Comparison of ENCODE assay signal across 16 cellular contexts in the genomic region with DNA sequence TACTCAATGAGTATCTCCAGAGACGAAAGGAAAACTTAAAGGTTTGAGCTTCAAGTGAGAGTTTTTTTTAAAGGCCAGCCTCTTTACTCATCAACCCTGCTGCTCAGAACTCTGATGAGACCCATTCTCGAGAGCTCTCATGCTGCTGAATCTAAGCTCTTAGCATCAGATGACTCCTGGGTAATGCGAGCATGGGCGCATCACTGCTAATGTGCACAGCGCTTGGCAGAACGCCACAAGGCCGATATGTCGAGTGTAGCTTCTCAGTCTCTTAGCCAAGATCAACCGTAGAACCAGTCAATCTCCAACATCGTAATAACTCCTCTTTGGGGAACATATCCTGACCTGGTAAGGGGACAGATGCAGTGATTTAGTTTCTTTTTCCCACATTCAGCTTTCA. TPM values are rescaled to one million over a fixed set of nuclear protein-coding genes. Genes with fewer than 3 reads are reported as not detected.
DNase-seq lines count a peak whose midpoint lies in the region; ATAC-seq and TF ChIP-seq lines count a peak whose summit lies in the region.
"Had no signal": no experiment of that assay in that cellular context is flagged by ENCODE, and none has a peak within 500 bp of the region (broad histone marks: within the 10 kb centered on the region; RNA-seq: fewer than 3 reads in every experiment).

No MANE protein-coding gene starts in this region.

- H2BK15ac ChIP-seq in IMR-90 (ENCODE audit: low read depth, low read length): no peak overlapping the region

- no peak overlapping the region for H4K91ac ChIP-seq in IMR-90 (ENCODE audit: insufficient read depth, low read depth, low read length)

- ATAC-seq in IMR-90 (ENCODE audit: low read depth) (no peak), GM21528 (IDR thresholded peaks at IDR 0.05; ENCODE audit: low FRiP score, unreplicated experiment) (no peak), HG02852 (IDR thresholded peaks at IDR 0.05; ENCODE audit: unreplicated experiment) (no peak)
- ATAC-seq: activated CD8-positive, alpha-beta T cell treated with anti-CD3 and anti-CD28 coated beads for 36 hours; activated T-cell treated with anti-CD3 and anti-CD28 coated beads, Interleukin-2, amount 50 U/mL, for 72 hours; naive thymus-derived CD4-positive, alpha-beta T cell had no signal

- H2BK5ac ChIP-seq in IMR-90 (ENCODE audit: low read depth, low read length, poor library complexity, severe bottlenecking): no peak overlapping the region

- H3K27me3 ChIP-seq in IMR-90 (ENCODE audit: control insufficient read depth, insufficient read depth, low read length): peaks cover 21% of the 10 kb centered on the region
- H3K27me3 ChIP-seq: breast epithelium had no signal

- no peaks in the 10 kb centered on the region for H4K20me1 ChIP-seq in IMR-90 (ENCODE audit: insufficient read depth, low read length)

- dilution Hi-C loops in IMR-90 (cut with HindIII; ENCODE audit: low sequenced_read_pairs, unreplicated experiment): no loop called here

- H3K36me3 ChIP-seq in IMR-90 (ENCODE audit: control insufficient read depth, insufficient read depth, low read length): no peaks in the 10 kb centered on the region
- H3K36me3 ChIP-seq: breast epithelium, esophagus muscularis mucosa, spleen had no signal

- H4K5ac ChIP-seq in IMR-90 (ENCODE audit: low read depth, low read length): no peak overlapping the region

- POLR2A ChIA-PET in IMR-90 (lab: Charles Lee; ENCODE audit: unreplicated experiment): interaction anchor here (0.7 kb wide), 1 partner anchor 28 kb away, joined by 4 read pairs; no protein-coding TSS in a partner anchor

- TF ChIP-seq POLR2A in IMR-90 (IDR thresholded peaks at IDR 0.05; ENCODE audit: low read depth, low read length): no peak

- H2AK9ac ChIP-seq in IMR-90 (replicated peaks; ENCODE audit: low read depth, low read length, poor library complexity): no peak overlapping the region

- BruUV-seq in IMR-90 (replicated peaks; lab: Mats Ljungman, UMichigan): no TSS peak

- H3K4me3 ChIP-seq in IMR-90 (ENCODE audit: insufficient read depth, low read depth, low read length) (no peak overlapping the region), fibroblast of pulmonary artery (replicated peaks; ENCODE audit: low read depth, low read length) (no peak overlapping the region)
- H3K4me3 ChIP-seq: breast epithelium, esophagus muscularis mucosa, spleen had no signal

- no peak overlapping the region for H3K56ac ChIP-seq in IMR-90 (ENCODE audit: extremely low read depth, insufficient read depth, low read length)

- WGBS in IMR-90 (ENCODE audit: extremely low coverage in 2 of 2, insufficient read length in 1 of 2), 2 experiments: 83% methylated on average over 1 of the region's 10 CpGs; no CpG with 5 or more reads in 1 of the 2 experiments

- no peak for TF ChIP-seq RAD21 in IMR-90 (IDR thresholded peaks at IDR 0.05; ENCODE audit: low read length)

- no peak overlapping the region for H2AFZ ChIP-seq in IMR-90 (replicated peaks; ENCODE audit: low read length, poor library complexity)

- H3K9me3 ChIP-seq in IMR-90 (ENCODE audit: control insufficient read depth, insufficient read depth, low read length): no peaks in the 10 kb centered on the region
- H3K9me3 ChIP-seq: breast epithelium, esophagus muscularis mucosa, spleen had no signal

- in situ Hi-C loops in IMR-90 (cut with MboI; ENCODE audit: low sequenced_read_pairs): no loop called here
- in situ Hi-C loops in G401 (cut with HindIII; ENCODE audit: low sequenced_read_pairs): no loop called here

- H3K9me1 ChIP-seq in IMR-90 (ENCODE audit: insufficient read depth, low read length): no peaks in the 10 kb centered on the region

- H3K9ac ChIP-seq in IMR-90 (ENCODE audit: low read depth, low read length): no peak overlapping the region

- H3K79me1 ChIP-seq in IMR-90 (ENCODE audit: low read depth in 1 of 2, low read length in 2 of 2): no peaks in the 10 kb centered on the region

- H3K4me2 ChIP-seq in IMR-90 (ENCODE audit: low read depth, low read length): no peak overlapping the region

- H3K23ac ChIP-seq in IMR-90 (ENCODE audit: low read depth, low read length): no peak overlapping the region

- H3K27ac ChIP-seq in IMR-90 (ENCODE audit: insufficient read depth, low read length): no peak overlapping the region
- H3K27ac ChIP-seq: breast epithelium, esophagus muscularis mucosa, spleen had no signal

- no peak overlapping the region for H3K18ac ChIP-seq in IMR-90 (ENCODE audit: low read depth, low read length)

- no peak overlapping the region for H3K14ac ChIP-seq in IMR-90 (replicated peaks; ENCODE audit: low read depth, low read length)

- no peak overlapping the region for H2AK5ac ChIP-seq in IMR-90 (ENCODE audit: low read depth, low read length)

- no peak overlapping the region for H2BK120ac ChIP-seq in IMR-90 (ENCODE audit: low read depth, low read length)

- TF ChIP-seq CTCF in IMR-90 (conservative IDR thresholded peaks at IDR 0.05; ENCODE audit: low read depth, low read length): no peak
- TF ChIP-seq CTCF in fibroblast of pulmonary artery (IDR thresholded peaks at IDR 0.05; ENCODE audit: low read length, missing control alignments): no peak

- no peak overlapping the region for H3K4ac ChIP-seq in IMR-90 (ENCODE audit: low read depth, low read length)

- H2BK20ac ChIP-seq in IMR-90 (ENCODE audit: low read depth, low read length): no peak overlapping the region

- CTCF ChIA-PET in IMR-90 (lab: Yijun Ruan, JAX): interaction anchor here (0.6 kb wide), 1 partner anchor 243 kb away, joined by 3 read pairs; no protein-coding TSS in a partner anchor

- H3K4me1 ChIP-seq in IMR-90 (ENCODE audit: control insufficient read depth, insufficient read depth, low read length): no peaks in the 10 kb centered on the region
- H3K4me1 ChIP-seq: breast epithelium, esophagus muscularis mucosa, spleen had no signal

- intact Hi-C loops in IMR-90 (cut with micrococcal nuclease): no loop called here

- DNase-seq in IMR-90 (peak; percentile 4), NCI-H2029 (lab: John Stamatoyannopoulos, UW) (peak; percentile 74), NCI-H524 treated with DMSO at 0.1 percent for 48 hours (lab: John Stamatoyannopoulos, UW) (peak; percentile 97), fibroblast of pulmonary artery (ENCODE audit: low read depth) (peak; percentile 4), G401 (ENCODE audit: low spot score) (no peak)
- DNase-seq: activated CD8-positive, alpha-beta T cell treated with anti-CD3 and anti-CD28 coated beads for 36 hours; activated naive CD8-positive, alpha-beta T cell treated with anti-CD3 and anti-CD28 coated beads for 36 hours; activated T-cell treated with anti-CD3 and anti-CD28 coated beads, Interleukin-2, amount 50 U/mL, for 72 hours; mammary epithelial cell; naive thymus-derived CD4-positive, alpha-beta T cell; posterior cingulate gyrus; spleen had no signal

- no peak overlapping the region for H4K8ac ChIP-seq in IMR-90 (ENCODE audit: low read depth in 2 of 2, low read length in 2 of 2)

TF ChIP-seq in IMR-90, 13 proteins besides CTCF, POLR2A, EP300 and RAD21:
- TF ChIP-seq RFX5 (IDR thresholded peaks at IDR 0.05; ENCODE audit: low read depth, low read length): no peak
- no peak for TF ChIP-seq MAFK (IDR thresholded peaks at IDR 0.05; ENCODE audit: low read depth, low read length)
- TF ChIP-seq, protein P1, sequence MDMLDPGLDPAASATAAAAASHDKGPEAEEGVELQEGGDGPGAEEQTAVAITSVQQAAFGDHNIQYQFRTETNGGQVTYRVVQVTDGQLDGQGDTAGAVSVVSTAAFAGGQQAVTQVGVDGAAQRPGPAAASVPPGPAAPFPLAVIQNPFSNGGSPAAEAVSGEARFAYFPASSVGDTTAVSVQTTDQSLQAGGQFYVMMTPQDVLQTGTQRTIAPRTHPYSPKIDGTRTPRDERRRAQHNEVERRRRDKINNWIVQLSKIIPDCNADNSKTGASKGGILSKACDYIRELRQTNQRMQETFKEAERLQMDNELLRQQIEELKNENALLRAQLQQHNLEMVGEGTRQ (IDR thresholded peaks at IDR 0.05; ENCODE audit: low read depth, low read length): no peak
- no peak for TF ChIP-seq MAZ (IDR thresholded peaks at IDR 0.05; ENCODE audit: borderline replicate concordance, low read depth, low read length)
- no peak for TF ChIP-seq FOS (IDR thresholded peaks at IDR 0.05; ENCODE audit: low read depth, low read length)
- no peak for TF ChIP-seq MXI1 (IDR thresholded peaks at IDR 0.05; ENCODE audit: borderline replicate concordance, low read depth, low read length)
- TF ChIP-seq CHD1 (IDR thresholded peaks at IDR 0.05; ENCODE audit: low read depth, low read length): no peak
- TF ChIP-seq, protein P2, sequence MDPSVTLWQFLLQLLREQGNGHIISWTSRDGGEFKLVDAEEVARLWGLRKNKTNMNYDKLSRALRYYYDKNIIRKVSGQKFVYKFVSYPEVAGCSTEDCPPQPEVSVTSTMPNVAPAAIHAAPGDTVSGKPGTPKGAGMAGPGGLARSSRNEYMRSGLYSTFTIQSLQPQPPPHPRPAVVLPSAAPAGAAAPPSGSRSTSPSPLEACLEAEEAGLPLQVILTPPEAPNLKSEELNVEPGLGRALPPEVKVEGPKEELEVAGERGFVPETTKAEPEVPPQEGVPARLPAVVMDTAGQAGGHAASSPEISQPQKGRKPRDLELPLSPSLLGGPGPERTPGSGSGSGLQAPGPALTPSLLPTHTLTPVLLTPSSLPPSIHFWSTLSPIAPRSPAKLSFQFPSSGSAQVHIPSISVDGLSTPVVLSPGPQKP (IDR thresholded peaks at IDR 0.05; ENCODE audit: borderline replicate concordance, low read depth, low read length): no peak
- TF ChIP-seq BHLHE40 (IDR thresholded peaks at IDR 0.05; ENCODE audit: low read depth, low read length): no peak
- TF ChIP-seq RCOR1 (IDR thresholded peaks at IDR 0.05; ENCODE audit: insufficient replicate concordance, low read length): no peak

RNA-seq across cellular contexts. Expression of a gene that starts 30.1 kb away (rescaled TPM):
- 15.6 and 16.1 TPM in 2 replicates for total RNA-seq in IMR-90 (2012; rRNA removed)
- polyA plus RNA-seq in IMR-90 (2012; rRNA removed): 5.6 and 5.9 TPM in 2 replicates
- 4.3 and 4.4 TPM in 2 replicates for polyA plus RNA-seq in IMR-90 (2012; cell fraction: cytosol; rRNA removed)
- 9.0 and 9.6 TPM in 2 replicates for polyA plus RNA-seq in IMR-90 (2012; cell fraction: nucleus; rRNA removed; ENCODE audit: low replicate concordance)
- 4.1 and 8.6 TPM in 2 replicates for total RNA-seq in G401 (2014; rRNA removed; shearing (Covaris generic))
- polyA plus RNA-seq: naive thymus-derived CD4-positive, alpha-beta T cell had no signal
